Comparison of ENCODE assay signal across 1 cellular context in the genomic region with DNA sequence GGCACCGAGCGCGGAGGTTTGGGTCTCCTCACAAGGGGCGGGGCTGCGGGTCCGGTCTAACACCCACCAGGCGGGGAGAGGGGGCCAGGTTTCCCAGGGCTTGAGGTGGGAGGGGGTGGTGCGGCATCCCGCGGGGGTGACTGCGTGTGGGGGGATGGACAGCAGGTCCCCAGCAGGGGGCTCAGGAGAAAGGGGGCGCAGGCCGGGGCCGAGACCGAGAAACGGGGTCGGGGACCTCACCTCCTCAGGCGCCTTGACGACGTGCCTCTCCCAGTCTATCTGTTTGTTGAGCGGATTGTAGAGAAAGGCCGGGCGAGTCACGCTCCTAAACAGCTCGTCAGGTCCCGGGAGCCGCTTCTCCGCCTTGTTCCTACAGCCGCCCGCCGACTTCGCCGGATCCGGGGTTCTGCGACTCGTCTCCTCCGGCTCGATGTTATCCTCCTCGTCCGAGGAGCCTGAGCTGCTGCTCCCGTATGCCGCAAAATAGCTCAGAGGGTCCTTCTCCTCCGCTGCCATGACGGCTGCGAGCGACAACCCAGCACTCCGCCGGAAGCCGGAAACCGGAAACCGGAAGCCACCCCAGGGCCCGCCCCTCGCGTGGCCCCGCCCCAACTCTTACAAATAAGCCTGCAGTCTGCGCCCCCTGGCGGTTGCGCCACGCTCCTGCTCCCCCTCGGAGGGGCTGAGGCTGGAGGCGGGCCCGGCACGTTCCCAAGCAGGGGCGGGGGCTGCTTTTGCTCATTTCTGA.
TF ChIP-seq lines count a peak whose summit lies in the region.

Gene C1orf52, minus strand, starts transcription at position 545 of the 748 bp plus-strand sequence. Its CDS starts 29 bp downstream, at position 516.

TF ChIP-seq in HEK293, 187 proteins besides CTCF, POLR2A, EP300 and RAD21 (continued from another document and continues in another):
- TF ChIP-seq YY2 (tag by site-specific recombination; IDR thresholded peaks at IDR 0.05) (0 out of 2 replicates have a peak, but pooled peaks have one; percentile 59), ZNF146 (tag by site-specific recombination; IDR thresholded peaks at IDR 0.05) (no peak; the same call in 1 of the 2 replicates), ZEB2 (tag by site-specific recombination; IDR thresholded peaks at IDR 0.05) (peak; percentile 66), TRIM28 (IDR thresholded peaks at IDR 0.05; ENCODE audit: borderline replicate concordance, low read length) (no peak), ZFP37 (tag by site-specific recombination; IDR thresholded peaks at IDR 0.05) (peak; percentile 88; the same call in 1 of the 2 replicates), ZNF747 (tag by site-specific recombination; IDR thresholded peaks at IDR 0.05) (no peak), PRDM1 (tag by site-specific recombination; IDR thresholded peaks at IDR 0.05) (no peak), YY1 (tag by site-specific recombination; IDR thresholded peaks at IDR 0.05) (0 out of 2 replicates have a peak, but pooled peaks have one; percentile 49), FEZF1 (tag by site-specific recombination; IDR thresholded peaks at IDR 0.05) (peak; percentile 27; the same call in 1 of the 2 replicates), ZFP3 (tag by site-specific recombination; IDR thresholded peaks at IDR 0.05; ENCODE audit: low read depth) (no peak), ZNF549 (tag by site-specific recombination; IDR thresholded peaks at IDR 0.05) (no peak), ZNF140 (tag by site-specific recombination; IDR thresholded peaks at IDR 0.05) (no peak), ZNF169 (tag by site-specific recombination; IDR thresholded peaks at IDR 0.05) (no peak), ZNF354C (tag by site-specific recombination; IDR thresholded peaks at IDR 0.05; ENCODE audit: borderline replicate concordance, low read depth) (no peak), ZNF776 (tag by site-specific recombination; IDR thresholded peaks at IDR 0.05; ENCODE audit: borderline replicate concordance) (no peak), KLF7 (tag by site-specific recombination; IDR thresholded peaks at IDR 0.05; ENCODE audit: borderline replicate concordance) (no peak), ZSCAN4 (tag by site-specific recombination; IDR thresholded peaks at IDR 0.05) (no peak), ZNF830 (tag by site-specific recombination; IDR thresholded peaks at IDR 0.05; ENCODE audit: low read depth) (no peak), ZNF184 (tag by site-specific recombination; IDR thresholded peaks at IDR 0.05) (no peak), ZBTB17 (tag by site-specific recombination; IDR thresholded peaks at IDR 0.05) (peak; percentile 95), OVOL3 (tag by site-specific recombination; IDR thresholded peaks at IDR 0.05) (peak; percentile 43; the same call in 1 of the 2 replicates), ZNF544 (tag by site-specific recombination; IDR thresholded peaks at IDR 0.05) (no peak), ZNF2 (tag by site-specific recombination; IDR thresholded peaks at IDR 0.05) (peak; percentile 54; the same call in 1 of the 2 replicates), ZNF391 (tag by site-specific recombination; IDR thresholded peaks at IDR 0.05; ENCODE audit: borderline replicate concordance, low read depth) (no peak), ZNF37A (tag by site-specific recombination; IDR thresholded peaks at IDR 0.05) (no peak), ZBTB49 (tag by site-specific recombination; IDR thresholded peaks at IDR 0.05; ENCODE audit: low read depth) (no peak), GLI2 (tag by site-specific recombination; IDR thresholded peaks at IDR 0.05; ENCODE audit: borderline replicate concordance, low read depth) (no peak), ZNF223 (tag by site-specific recombination; IDR thresholded peaks at IDR 0.05) (peak; percentile 79; the same call in 1 of the 2 replicates), MZF1 (tag by site-specific recombination; IDR thresholded peaks at IDR 0.05; ENCODE audit: borderline replicate concordance) (no peak), OSR2 (tag by site-specific recombination; IDR thresholded peaks at IDR 0.05) (no peak), ZNF10 (tag by site-specific recombination; IDR thresholded peaks at IDR 0.05) (no peak), ZNF621 (tag by site-specific recombination; IDR thresholded peaks at IDR 0.05) (no peak), ZFHX2 (tag by site-specific recombination; conservative IDR thresholded peaks at IDR 0.05) (peak; percentile 62), SALL2 (tag by site-specific recombination; IDR thresholded peaks at IDR 0.05; ENCODE audit: borderline replicate concordance) (no peak), ZNF112 (tag by site-specific recombination; IDR thresholded peaks at IDR 0.05) (no peak), AEBP2 (tag by site-specific recombination; IDR thresholded peaks at IDR 0.05; ENCODE audit: borderline replicate concordance) (no peak), HOXA7 (CRISPR knock-in tag; IDR thresholded peaks at IDR 0.05; ENCODE audit: borderline replicate concordance) (no peak), ZNF248 (tag by site-specific recombination; IDR thresholded peaks at IDR 0.05) (no peak), ZNF24 (tag by site-specific recombination; IDR thresholded peaks at IDR 0.05) (no peak; the same call in 1 of the 2 replicates), PBX3 (CRISPR knock-in tag; IDR thresholded peaks at IDR 0.05) (no peak)
- TF ChIP-seq, protein P1, sequence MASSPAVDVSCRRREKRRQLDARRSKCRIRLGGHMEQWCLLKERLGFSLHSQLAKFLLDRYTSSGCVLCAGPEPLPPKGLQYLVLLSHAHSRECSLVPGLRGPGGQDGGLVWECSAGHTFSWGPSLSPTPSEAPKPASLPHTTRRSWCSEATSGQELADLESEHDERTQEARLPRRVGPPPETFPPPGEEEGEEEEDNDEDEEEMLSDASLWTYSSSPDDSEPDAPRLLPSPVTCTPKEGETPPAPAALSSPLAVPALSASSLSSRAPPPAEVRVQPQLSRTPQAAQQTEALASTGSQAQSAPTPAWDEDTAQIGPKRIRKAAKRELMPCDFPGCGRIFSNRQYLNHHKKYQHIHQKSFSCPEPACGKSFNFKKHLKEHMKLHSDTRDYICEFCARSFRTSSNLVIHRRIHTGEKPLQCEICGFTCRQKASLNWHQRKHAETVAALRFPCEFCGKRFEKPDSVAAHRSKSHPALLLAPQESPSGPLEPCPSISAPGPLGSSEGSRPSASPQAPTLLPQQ (tag by site-specific recombination; IDR thresholded peaks at IDR 0.05): peak; percentile 70
- TF ChIP-seq, protein P2, sequence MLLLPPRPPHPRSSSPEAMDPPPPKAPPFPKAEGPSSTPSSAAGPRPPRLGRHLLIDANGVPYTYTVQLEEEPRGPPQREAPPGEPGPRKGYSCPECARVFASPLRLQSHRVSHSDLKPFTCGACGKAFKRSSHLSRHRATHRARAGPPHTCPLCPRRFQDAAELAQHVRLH (tag by site-specific recombination; IDR thresholded peaks at IDR 0.05): peak; percentile 81
- TF ChIP-seq, protein P3, sequence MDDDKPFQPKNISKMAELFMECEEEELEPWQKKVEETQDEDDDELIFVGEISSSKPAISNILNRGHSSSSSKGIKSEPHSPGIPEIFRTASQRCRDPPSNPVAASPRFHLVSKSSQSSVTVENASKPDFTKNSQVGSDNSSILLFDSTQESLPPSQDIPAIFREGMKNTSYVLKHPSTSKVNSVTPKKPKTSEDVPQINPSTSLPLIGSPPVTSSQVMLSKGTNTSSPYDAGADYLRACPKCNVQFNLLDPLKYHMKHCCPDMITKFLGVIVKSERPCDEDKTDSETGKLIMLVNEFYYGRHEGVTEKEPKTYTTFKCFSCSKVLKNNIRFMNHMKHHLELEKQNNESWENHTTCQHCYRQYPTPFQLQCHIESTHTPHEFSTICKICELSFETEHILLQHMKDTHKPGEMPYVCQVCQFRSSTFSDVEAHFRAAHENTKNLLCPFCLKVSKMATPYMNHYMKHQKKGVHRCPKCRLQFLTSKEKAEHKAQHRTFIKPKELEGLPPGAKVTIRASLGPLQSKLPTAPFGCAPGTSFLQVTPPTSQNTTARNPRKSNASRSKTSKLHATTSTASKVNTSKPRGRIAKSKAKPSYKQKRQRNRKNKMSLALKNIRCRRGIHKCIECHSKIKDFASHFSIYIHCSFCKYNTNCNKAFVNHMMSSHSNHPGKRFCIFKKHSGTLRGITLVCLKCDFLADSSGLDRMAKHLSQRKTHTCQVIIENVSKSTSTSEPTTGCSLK (tag by site-specific recombination; IDR thresholded peaks at IDR 0.05): no peak
- TF ChIP-seq, protein P4, sequence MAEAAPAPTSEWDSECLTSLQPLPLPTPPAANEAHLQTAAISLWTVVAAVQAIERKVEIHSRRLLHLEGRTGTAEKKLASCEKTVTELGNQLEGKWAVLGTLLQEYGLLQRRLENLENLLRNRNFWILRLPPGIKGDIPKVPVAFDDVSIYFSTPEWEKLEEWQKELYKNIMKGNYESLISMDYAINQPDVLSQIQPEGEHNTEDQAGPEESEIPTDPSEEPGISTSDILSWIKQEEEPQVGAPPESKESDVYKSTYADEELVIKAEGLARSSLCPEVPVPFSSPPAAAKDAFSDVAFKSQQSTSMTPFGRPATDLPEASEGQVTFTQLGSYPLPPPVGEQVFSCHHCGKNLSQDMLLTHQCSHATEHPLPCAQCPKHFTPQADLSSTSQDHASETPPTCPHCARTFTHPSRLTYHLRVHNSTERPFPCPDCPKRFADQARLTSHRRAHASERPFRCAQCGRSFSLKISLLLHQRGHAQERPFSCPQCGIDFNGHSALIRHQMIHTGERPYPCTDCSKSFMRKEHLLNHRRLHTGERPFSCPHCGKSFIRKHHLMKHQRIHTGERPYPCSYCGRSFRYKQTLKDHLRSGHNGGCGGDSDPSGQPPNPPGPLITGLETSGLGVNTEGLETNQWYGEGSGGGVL (tag by site-specific recombination; IDR thresholded peaks at IDR 0.05): no peak
- TF ChIP-seq, protein P5, sequence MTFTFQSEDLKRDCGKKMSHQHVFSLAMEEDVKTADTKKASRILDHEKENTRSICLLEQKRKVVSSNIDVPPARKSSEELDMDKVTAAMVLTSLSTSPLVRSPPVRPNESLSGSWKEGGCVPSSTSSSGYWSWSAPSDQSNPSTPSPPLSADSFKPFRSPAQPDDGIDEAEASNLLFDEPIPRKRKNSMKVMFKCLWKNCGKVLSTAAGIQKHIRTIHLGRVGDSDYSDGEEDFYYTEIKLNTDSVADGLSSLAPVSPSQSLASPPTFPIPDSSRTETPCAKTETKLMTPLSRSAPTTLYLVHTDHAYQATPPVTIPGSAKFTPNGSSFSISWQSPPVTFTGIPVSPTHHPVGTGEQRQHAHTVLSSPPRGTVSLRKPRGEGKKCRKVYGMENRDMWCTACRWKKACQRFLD (tag by site-specific recombination; IDR thresholded peaks at IDR 0.05): no peak
- TF ChIP-seq, protein P6, sequence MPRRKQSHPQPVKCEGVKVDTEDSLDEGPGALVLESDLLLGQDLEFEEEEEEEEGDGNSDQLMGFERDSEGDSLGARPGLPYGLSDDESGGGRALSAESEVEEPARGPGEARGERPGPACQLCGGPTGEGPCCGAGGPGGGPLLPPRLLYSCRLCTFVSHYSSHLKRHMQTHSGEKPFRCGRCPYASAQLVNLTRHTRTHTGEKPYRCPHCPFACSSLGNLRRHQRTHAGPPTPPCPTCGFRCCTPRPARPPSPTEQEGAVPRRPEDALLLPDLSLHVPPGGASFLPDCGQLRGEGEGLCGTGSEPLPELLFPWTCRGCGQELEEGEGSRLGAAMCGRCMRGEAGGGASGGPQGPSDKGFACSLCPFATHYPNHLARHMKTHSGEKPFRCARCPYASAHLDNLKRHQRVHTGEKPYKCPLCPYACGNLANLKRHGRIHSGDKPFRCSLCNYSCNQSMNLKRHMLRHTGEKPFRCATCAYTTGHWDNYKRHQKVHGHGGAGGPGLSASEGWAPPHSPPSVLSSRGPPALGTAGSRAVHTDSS (tag by site-specific recombination; IDR thresholded peaks at IDR 0.05): 0 out of 2 replicates have a peak, but pooled peaks have one; percentile 11
